In genomic region chr20:37870294-37870693, GRCh38 we compare ENCODE assay signal across 26 cellular contexts. TPM values are rescaled to one million over a fixed set of nuclear protein-coding genes. Genes with fewer than 3 reads are reported as not detected.
A peak's percentile ranks its signal among the peaks of the same experiment; 100 is the strongest.
DNase-seq lines count a peak whose midpoint lies in the region; ATAC-seq and TF ChIP-seq lines count a peak whose summit lies in the region.
"Had no signal": no experiment of that assay in that cellular context is flagged by ENCODE, and none has a peak within 500 bp of the region (broad histone marks: within the 10 kb centered on the region; RNA-seq: fewer than 3 reads in every experiment).

No MANE protein-coding gene starts in this region.

- H3K4me2 ChIP-seq in PC-9 = no peak overlapping the region
- H3K4me2 ChIP-seq: hepatocyte had no signal

- H3K4me3 ChIP-seq in breast epithelium (no peak overlapping the region), SJSA1 (no peak overlapping the region), PC-9 (no peak overlapping the region)
- H3K4me3 ChIP-seq: gastroesophageal sphincter, hepatocyte, right atrium auricular region, transverse colon had no signal

- H3K4me1 Mint-ChIP-seq in MCF 10A (ENCODE audit: insufficient read depth, unreplicated experiment) (peaks cover 6% of the 10 kb centered on the region), glutamatergic neuron (ENCODE audit: low read depth, unreplicated experiment) (peaks cover 50% of the 10 kb centered on the region)
- peaks cover 3 to 10% of the 10 kb centered on the region in 2 donors for H3K4me1 Mint-ChIP-seq in stimulated activated naive B cell treated with anti-CD40 and anti-IgM and Interleukin-4, amounts not matched to agents 10 μg/mL and 1 μg/mL and 100 μg/mL, for 72 hours
- H3K4me1 Mint-ChIP-seq: CD8-positive, alpha-beta memory T cell had no signal

- no peak overlapping the region for H3K4me3 Mint-ChIP-seq in MCF 10A (ENCODE audit: unreplicated experiment)
- peak overlapping the region; percentile 13 for H3K4me3 Mint-ChIP-seq in glutamatergic neuron (ENCODE audit: unreplicated experiment)
- no peak overlapping the region for H3K4me3 Mint-ChIP-seq in stimulated activated naive B cell treated with anti-CD40 and anti-IgM and Interleukin-4, amounts not matched to agents 10 μg/mL and 1 μg/mL and 100 μg/mL, for 72 hours
- H3K4me3 Mint-ChIP-seq: activated CD8-positive, alpha-beta memory T cell treated with anti-CD3 and anti-CD28 coated beads, Interleukin-2, amount 10 ng/mL, durations not matched to agents 7 days and 5 days; brain; CD8-positive, alpha-beta memory T cell; nephron progenitor cell had no signal

- no peaks in the 10 kb centered on the region for H3F3A ChIP-seq in PC-9 (ENCODE audit: insufficient read depth, low read depth)

- TF ChIP-seq POLR2A in breast epithelium (IDR thresholded peaks at IDR 0.05) = no peak

- no peaks in the 10 kb centered on the region for H3K27me3 Mint-ChIP-seq in MCF 10A (ENCODE audit: insufficient read depth, unreplicated experiment)
- peaks cover 3% of the 10 kb centered on the region for H3K27me3 Mint-ChIP-seq in glutamatergic neuron (ENCODE audit: unreplicated experiment)
- H3K27me3 Mint-ChIP-seq in stimulated activated naive B cell treated with anti-CD40 and anti-IgM and Interleukin-4, amounts not matched to agents 10 μg/mL and 1 μg/mL and 100 μg/mL, for 72 hours = no peaks in the 10 kb centered on the region
- H3K27me3 Mint-ChIP-seq: activated CD8-positive, alpha-beta memory T cell treated with anti-CD3 and anti-CD28 coated beads, Interleukin-2, amount 10 ng/mL, durations not matched to agents 7 days and 5 days; brain; CD8-positive, alpha-beta memory T cell had no signal

- no TSS peak for BruUV-seq in MCF 10A (replicated peaks; lab: Mats Ljungman, UMichigan)
- no TSS peak for BruUV-seq in PC-9 (replicated peaks; lab: Mats Ljungman, UMichigan)

- H3K36me3 Mint-ChIP-seq in MCF 10A (ENCODE audit: insufficient read depth, unreplicated experiment) = peaks cover 18% of the 10 kb centered on the region
- H3K36me3 Mint-ChIP-seq in glutamatergic neuron (ENCODE audit: unreplicated experiment) = no peaks in the 10 kb centered on the region
- peaks cover 31 to 52% of the 10 kb centered on the region in 2 donors for H3K36me3 Mint-ChIP-seq in stimulated activated naive B cell treated with anti-CD40 and anti-IgM and Interleukin-4, amounts not matched to agents 10 μg/mL and 1 μg/mL and 100 μg/mL, for 72 hours

- DNase-seq in MCF 10A (ENCODE audit: unreplicated experiment) = no peak
- DNase-seq in breast epithelium (ENCODE audit: low spot score in 2 of 2) = no peak
- DNase-seq in SJSA1 (ENCODE audit: low read depth in 1 of 2, low spot score in 2 of 2) = no peak
- no peak for DNase-seq in glutamatergic neuron
- no peak for DNase-seq in stimulated activated naive B cell treated with anti-CD40 and anti-IgM and Interleukin-4, amounts not matched to agents 10 μg/mL and 1 μg/mL and 100 μg/mL, for 72 hours
- no peak for DNase-seq in RPMI8226
- DNase-seq in middle frontal gyrus (ENCODE audit: extremely low spot score, low spot score) = no peak
- no peak for DNase-seq in PC-9
- DNase-seq: activated CD8-positive, alpha-beta memory T cell treated with anti-CD3 and anti-CD28 coated beads, Interleukin-2, amount 10 ng/mL, durations not matched to agents 7 days and 5 days; activated naive CD4-positive, alpha-beta T cell; activated T-cell treated with anti-CD3 and anti-CD28 coated beads, Interleukin-2, amount 50 U/mL, for 48 hours; CD8-positive, alpha-beta memory T cell; EL; left colon; NCI-H146; NCI-H2107; NCI-H446; NCI-H82; nephron progenitor cell; stimulated activated CD8-positive, alpha-beta memory T cell treated with anti-CD3 and anti-CD28 coated beads, Interleukin-4, amount 100 ng/mL, for 48 hours; transverse colon had no signal

- POLR2A ChIA-PET in MCF 10A (lab: Yijun Ruan, JAX) = no interaction called here
- POLR2A ChIA-PET in PC-9 (lab: Charles Lee; ENCODE audit: unreplicated experiment) = no interaction called here

- ATAC-seq in stimulated activated naive B cell treated with anti-CD40 and anti-IgM and Interleukin-4, amounts not matched to agents 10 μg/mL and 1 μg/mL and 100 μg/mL, for 72 hours (replicated peaks) = no peak
- ATAC-seq: activated CD8-positive, alpha-beta memory T cell treated with anti-CD3 and anti-CD28 coated beads, Interleukin-2, amount 10 ng/mL, durations not matched to agents 7 days and 5 days; gastroesophageal sphincter; left colon had no signal

- TF ChIP-seq CTCF in MCF 10A (IDR thresholded peaks at IDR 0.05; ENCODE audit: unreplicated experiment) = no peak
- no peak for TF ChIP-seq CTCF in breast epithelium (IDR thresholded peaks at IDR 0.05)
- TF ChIP-seq CTCF in glutamatergic neuron (IDR thresholded peaks at IDR 0.05; ENCODE audit: partially characterized antibody, unreplicated experiment) = no peak
- TF ChIP-seq CTCF in PC-9 (conservative IDR thresholded peaks at IDR 0.05) = no peak

- no peaks in the 10 kb centered on the region for H3K9me2 ChIP-seq in PC-9 (ENCODE audit: insufficient read depth)

- CTCF ChIA-PET in MCF 10A (lab: Yijun Ruan, JAX) = no interaction called here
- CTCF ChIA-PET in PC-9 (lab: Charles Lee) = no interaction called here

- H3K27me3 ChIP-seq in breast epithelium = no peaks in the 10 kb centered on the region
- H3K27me3 ChIP-seq in SJSA1 (replicated peaks) = no peaks in the 10 kb centered on the region
- H3K27me3 ChIP-seq in PC-9 (ENCODE audit: insufficient read depth, low read depth) = no peaks in the 10 kb centered on the region
- H3K27me3 ChIP-seq: gastroesophageal sphincter, hepatocyte, right atrium auricular region, transverse colon had no signal

- no peaks in the 10 kb centered on the region; the same call in 1 of the 2 replicates for H4K20me1 ChIP-seq in PC-9 (ENCODE audit: insufficient read depth)

- H3K9me3 Mint-ChIP-seq in MCF 10A (ENCODE audit: unreplicated experiment) = no peaks in the 10 kb centered on the region
- peaks cover 6% of the 10 kb centered on the region for H3K9me3 Mint-ChIP-seq in glutamatergic neuron (ENCODE audit: unreplicated experiment)
- H3K9me3 Mint-ChIP-seq in stimulated activated naive B cell treated with anti-CD40 and anti-IgM and Interleukin-4, amounts not matched to agents 10 μg/mL and 1 μg/mL and 100 μg/mL, for 72 hours = no peaks in the 10 kb centered on the region
- H3K9me3 Mint-ChIP-seq: brain; CD8-positive, alpha-beta memory T cell; nephron progenitor cell had no signal

- H2AFZ ChIP-seq in PC-9 = no peak overlapping the region
- H2AFZ ChIP-seq: hepatocyte, parathyroid adenoma had no signal

- H3K27ac Mint-ChIP-seq in MCF 10A (ENCODE audit: low read depth, unreplicated experiment) (peak overlapping the region; percentile 4), glutamatergic neuron (ENCODE audit: unreplicated experiment) (peak overlapping the region; percentile 83)
- H3K27ac Mint-ChIP-seq in stimulated activated naive B cell treated with anti-CD40 and anti-IgM and Interleukin-4, amounts not matched to agents 10 μg/mL and 1 μg/mL and 100 μg/mL, for 72 hours = peak overlapping the region; percentile 59
- H3K27ac Mint-ChIP-seq: activated CD8-positive, alpha-beta memory T cell treated with anti-CD3 and anti-CD28 coated beads, Interleukin-2, amount 10 ng/mL, durations not matched to agents 7 days and 5 days had no signal

- H3K9me3 ChIP-seq in breast epithelium = no peaks in the 10 kb centered on the region
- no peaks in the 10 kb centered on the region for H3K9me3 ChIP-seq in SJSA1 (replicated peaks)
- no peaks in the 10 kb centered on the region for H3K9me3 ChIP-seq in PC-9 (ENCODE audit: insufficient read depth, low read depth)
- H3K9me3 ChIP-seq: gastroesophageal sphincter, right atrium auricular region, transverse colon had no signal

- no peaks in the 10 kb centered on the region for H3K4me1 ChIP-seq in breast epithelium
- H3K4me1 ChIP-seq in SJSA1 (replicated peaks) = peaks cover 26% of the 10 kb centered on the region
- no peaks in the 10 kb centered on the region for H3K4me1 ChIP-seq in PC-9 (replicated peaks; ENCODE audit: insufficient read depth)
- H3K4me1 ChIP-seq: parathyroid adenoma, right atrium auricular region had no signal

- intact Hi-C loops in MCF 10A (cut with micrococcal nuclease) (no loop called here), breast epithelium (cut with DNase I; ENCODE audit: low total_unique reads) (no loop called here), PC-9 (cut with micrococcal nuclease; ENCODE audit: unreplicated experiment) (no loop called here)

- H3K36me3 ChIP-seq in breast epithelium (no peaks in the 10 kb centered on the region), SJSA1 (peaks cover 20% of the 10 kb centered on the region), PC-9 (ENCODE audit: low read depth) (no peaks in the 10 kb centered on the region)
- H3K36me3 ChIP-seq: transverse colon had no signal

- H3K27ac ChIP-seq in breast epithelium = no peak overlapping the region
- peak overlapping the region; percentile 64 for H3K27ac ChIP-seq in SJSA1
- H3K27ac ChIP-seq in PC-9 = no peak overlapping the region
- H3K27ac ChIP-seq: gastroesophageal sphincter, hepatocyte, parathyroid adenoma, right atrium auricular region had no signal

- H3K79me2 ChIP-seq in PC-9 (ENCODE audit: low read depth) = no peaks in the 10 kb centered on the region
- H3K79me2 ChIP-seq: hepatocyte, parathyroid adenoma had no signal

RNA-seq across cellular contexts. Expression of gene VSTM2L, which starts 32.6 kb away (rescaled TPM):
- total RNA-seq in MCF 10A (2022) = 15.6 and 16.4 TPM in 2 replicates
- under 1 TPM; 0.33 to 0.48 (median 0.44) TPM for total RNA-seq in breast epithelium
- total RNA-seq in SJSA1 (2014; rRNA removed; shearing (Covaris generic)) = 4.8 and 14.1 TPM in 2 replicates
- total RNA-seq in glutamatergic neuron (ENCODE audit: unreplicated experiment) = 15.9 TPM
- total RNA-seq in PC-9 (2021) = 1.4 and 2.3 TPM in 2 replicates
- total RNA-seq: CD8-positive, alpha-beta memory T cell had no signal

Comparison
In these comparisons a context has a peak if more than half of its experiments do, and no peak if none do; other contexts are left out.
1. H3K27ac Mint-ChIP-seq: peak in every context shown above with its lines; median percentile 83 in glutamatergic neuron; 59 in stimulated activated naive B cell treated with anti-CD40 and anti-IgM and Interleukin-4, amounts not matched to agents 10 μg/mL and 1 μg/mL and 100 μg/mL, for 72 hours; 4 in MCF 10A.